Comparison of ENCODE assay signal across 20 cellular contexts in the genomic region with DNA sequence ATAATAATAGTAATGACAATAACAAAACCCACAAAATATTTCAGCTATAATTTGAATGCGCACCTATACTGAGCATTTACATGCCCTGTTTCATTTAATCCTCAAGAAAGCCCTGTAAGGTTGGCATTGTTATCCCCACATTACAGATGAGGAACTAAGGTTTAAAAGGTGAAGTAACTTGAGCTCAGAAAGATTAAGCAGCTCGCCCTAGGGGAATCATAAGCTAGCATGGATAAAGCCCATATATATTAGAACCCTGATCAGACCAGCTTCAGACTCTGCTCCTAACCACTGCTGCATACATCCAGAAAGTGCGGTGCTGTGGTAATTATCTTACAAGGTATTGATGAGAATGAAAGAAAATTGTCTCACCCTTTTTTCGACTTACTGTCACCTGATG.
"Had no signal": no experiment of that assay in that cellular context is flagged by ENCODE, and none has a peak within 500 bp of the region (broad histone marks: within the 10 kb centered on the region; RNA-seq: fewer than 3 reads in every experiment).

No MANE protein-coding gene starts in this region.

- H3K4me3 Mint-ChIP-seq: activated naive CD8-positive, alpha-beta T cell; memory B cell; natural killer cell treated with Interleukin-12 subunit alpha and Interleukin-12 subunit beta and Interleukin-15 and Interleukin-18, amount 100 ng/mL, for 72 hours; stimulated activated naive CD8-positive, alpha-beta T cell treated with anti-CD3 and anti-CD28 coated beads, Interleukin-15, amount 100 ng/mL, for 72 hours had no signal

- H3K27ac Mint-ChIP-seq: activated naive CD8-positive, alpha-beta T cell; memory B cell; natural killer cell treated with Interleukin-12 subunit alpha and Interleukin-12 subunit beta and Interleukin-15 and Interleukin-18, amount 100 ng/mL, for 72 hours; stimulated activated naive CD8-positive, alpha-beta T cell treated with anti-CD3 and anti-CD28 coated beads, Interleukin-15, amount 100 ng/mL, for 72 hours had no signal

- H3K27me3 Mint-ChIP-seq: activated naive CD8-positive, alpha-beta T cell; memory B cell; natural killer cell treated with Interleukin-12 subunit alpha and Interleukin-12 subunit beta and Interleukin-15 and Interleukin-18, amount 100 ng/mL, for 72 hours; stimulated activated naive CD8-positive, alpha-beta T cell treated with anti-CD3 and anti-CD28 coated beads, Interleukin-15, amount 100 ng/mL, for 72 hours; type B pancreatic cell had no signal

- H3K9me3 Mint-ChIP-seq: memory B cell; natural killer cell treated with Interleukin-12 subunit alpha and Interleukin-12 subunit beta and Interleukin-15 and Interleukin-18, amount 100 ng/mL, for 72 hours; stimulated activated naive CD8-positive, alpha-beta T cell treated with anti-CD3 and anti-CD28 coated beads, Interleukin-15, amount 100 ng/mL, for 72 hours; type B pancreatic cell had no signal

- H3K27ac ChIP-seq: body of pancreas, epithelial cell of prostate, gastrocnemius medialis, pancreas, sigmoid colon had no signal

- H3K4me1 ChIP-seq: sigmoid colon had no signal

- H3K9me3 ChIP-seq: body of pancreas, gastrocnemius medialis, pancreas, sigmoid colon had no signal

- H3K27me3 ChIP-seq: body of pancreas, gastrocnemius medialis, pancreas, sigmoid colon had no signal

- ATAC-seq: activated CD4-positive, CD25-positive, alpha-beta regulatory T cell treated with anti-CD3 and anti-CD28 coated beads, Interleukin-2, amount 50 U/mL, for 24 hours; body of pancreas; gastrocnemius medialis; left lobe of liver; natural killer cell treated with Interleukin-12 subunit alpha and Interleukin-12 subunit beta and Interleukin-15 and Interleukin-18, amount 100 ng/mL, for 72 hours; pancreas; stimulated activated naive CD8-positive, alpha-beta T cell treated with anti-CD3 and anti-CD28 coated beads, Interleukin-15, amount 100 ng/mL, for 72 hours had no signal

- DNase-seq: activated CD4-positive, alpha-beta T cell treated with anti-CD3 and anti-CD28 coated beads, Interleukin-2, amount 50 U/mL, for 1 hour; activated CD8-positive, alpha-beta memory T cell treated with anti-CD3 and anti-CD28 coated beads for 24 hours; activated gamma-delta T cell treated with Interleukin-2 at 50 U/mL for 16 hours; body of pancreas; central memory CD4-positive, alpha-beta T cell; effector memory CD4-positive, alpha-beta T cell; gastrocnemius medialis; islet precursor cell; pancreas; sigmoid colon; stimulated activated CD4-positive, alpha-beta T cell treated with anti-CD3 and anti-CD28 coated beads, Interleukin-1b, Interleukin-23, amount 100 ng/mL, for 48 hours; stimulated activated naive CD8-positive, alpha-beta T cell treated with anti-CD3 and anti-CD28 coated beads, Interleukin-15, amount 100 ng/mL, for 72 hours; T1000 had no signal

- H3K4me3 ChIP-seq: body of pancreas, gastrocnemius medialis, pancreas, sigmoid colon had no signal

- H3K4me1 Mint-ChIP-seq: stimulated activated naive CD8-positive, alpha-beta T cell treated with anti-CD3 and anti-CD28 coated beads, Interleukin-15, amount 100 ng/mL, for 72 hours had no signal
